22 cellular contexts compared by ENCODE assay signal in genomic region chr7:11450246-11450645, GRCh38.
DNase-seq lines count a peak whose midpoint lies in the region; ATAC-seq, FAIRE-seq and TF ChIP-seq lines count a peak whose summit lies in the region.
"Had no signal": no experiment of that assay in that cellular context is flagged by ENCODE, and none has a peak within 500 bp of the region (broad histone marks: within the 10 kb centered on the region; RNA-seq: fewer than 3 reads in every experiment).

No MANE protein-coding gene starts in this region.

- no peak overlapping the region for H3K27ac ChIP-seq in pancreas
- H3K27ac ChIP-seq in adrenal gland: no peak overlapping the region
- H3K27ac ChIP-seq: BLaER1 treated with 17β-estradiol and CSF1 and Interleukin-3, amounts not matched to agents 10 nM and 100 nM had no signal

- no peaks in the 10 kb centered on the region for H3K27me3 ChIP-seq in bronchial epithelial cell (ENCODE audit: control insufficient read depth, insufficient read depth, low read length)
- H3K27me3 ChIP-seq in pancreas: no peaks in the 10 kb centered on the region
- H3K27me3 ChIP-seq in adrenal gland: no peaks in the 10 kb centered on the region
- H3K27me3 ChIP-seq: BLaER1 treated with 17β-estradiol and CSF1 and Interleukin-3, amounts not matched to agents 10 nM and 100 nM had no signal

- H3K9me3 ChIP-seq in pancreas (no peaks in the 10 kb centered on the region), adrenal gland (replicated peaks in 1 of 3) (no peaks in the 10 kb centered on the region)
- H3K9me3 ChIP-seq: BLaER1 treated with 17β-estradiol and CSF1 and Interleukin-3, amounts not matched to agents 10 nM and 100 nM had no signal

- FAIRE-seq in H54 (lab: Jason Lieb, UNC) (peak; percentile 70), bronchial epithelial cell (lab: Jason Lieb, UNC) (no peak), pancreas (lab: Jason Lieb, UNC) (peak; percentile 23)
- FAIRE-seq: K562 had no signal

- peak; percentile 39 to 81 (median 66) for ATAC-seq in pancreas
- ATAC-seq: CD8-positive, alpha-beta T cell; K562 had no signal

- DNase-seq in H54 (ENCODE audit: insufficient read length, low spot score) (no peak), bronchial epithelial cell (ENCODE audit: low read depth) (peak; percentile 17), fibroblast of villous mesenchyme (ENCODE audit: low read depth) (peak; percentile 28), pancreas (no peak), mesothelial cell of epicardium (ENCODE audit: low spot score in 2 of 2, unreplicated experiment in 2 of 2) (no peak), adrenal gland (no peak)
- DNase-seq in T-helper 2 cell treated with Interferon-gamma antibody and Interleukin-4, amounts not matched to agents 5 μg/mL and 100 μg/mL, for 36 hours (ENCODE audit: low spot score): no peak
- DNase-seq: Calu3; CD8-positive, alpha-beta T cell; DMS79 treated with DMSO at 0.1 percent for 48 hours; H7; HFFc6; MV-4-11; NCI-H187; NCI-H2107; NCI-H2227 treated with DMSO at 0.1 percent for 48 hours; NCI-H510A treated with DMSO at 0.1 percent for 48 hours; NCI-H774; RPMI8226; SHP77 treated with DMSO at 0.1 percent for 48 hours had no signal

- H3K27ac Mint-ChIP-seq in mesothelial cell of epicardium: no peak overlapping the region
- no peak overlapping the region for H3K27ac Mint-ChIP-seq in T-helper 2 cell treated with Interferon-gamma antibody and Interleukin-4, amounts not matched to agents 5 μg/mL and 100 μg/mL, for 36 hours
- H3K27ac Mint-ChIP-seq: CD8-positive, alpha-beta T cell; HFFc6 had no signal

- intact Hi-C loops in pancreas (cut with DNase I): no loop called here
- intact Hi-C loops in adrenal gland (cut with DNase I): no loop called here

- peaks cover 0 to 13% (median 0%) of the 10 kb centered on the region in 3 donors for H3K4me1 ChIP-seq in pancreas
- no peaks in the 10 kb centered on the region for H3K4me1 ChIP-seq in adrenal gland (replicated peaks in 1 of 2)
- H3K4me1 ChIP-seq: BLaER1 treated with 17β-estradiol and CSF1 and Interleukin-3, amounts not matched to agents 10 nM and 100 nM had no signal

- WGBS in pancreas, 2 donors: 28 to 30% methylated on average over 1 of the region's 1 CpG
- 72 to 81% (median 73%) methylated on average over 1 of the region's 1 CpG for WGBS in adrenal gland, 4 donors

- TF ChIP-seq CTCF in bronchial epithelial cell (IDR thresholded peaks at IDR 0.05; ENCODE audit: insufficient read depth, low read length, severe bottlenecking) (no peak), fibroblast of villous mesenchyme (IDR thresholded peaks at IDR 0.05; ENCODE audit: insufficient read depth, low read depth, low read length) (no peak), pancreas (IDR thresholded peaks at IDR 0.05) (no peak), mesothelial cell of epicardium (IDR thresholded peaks at IDR 0.05; ENCODE audit: unreplicated experiment) (no peak), adrenal gland (IDR thresholded peaks at IDR 0.05) (no peak)

- H3K4me3 ChIP-seq in bronchial epithelial cell (ENCODE audit: low read depth, low read length) (no peak overlapping the region), fibroblast of villous mesenchyme (ENCODE audit: low read depth, low read length) (no peak overlapping the region), pancreas (no peak overlapping the region), adrenal gland (no peak overlapping the region)
- H3K4me3 ChIP-seq: BLaER1 treated with 17β-estradiol and CSF1 and Interleukin-3, amounts not matched to agents 10 nM and 100 nM; K562 had no signal

- no peaks in the 10 kb centered on the region for H3K9me3 Mint-ChIP-seq in mesothelial cell of epicardium
- no peaks in the 10 kb centered on the region for H3K9me3 Mint-ChIP-seq in T-helper 2 cell treated with Interferon-gamma antibody and Interleukin-4, amounts not matched to agents 5 μg/mL and 100 μg/mL, for 36 hours
- H3K9me3 Mint-ChIP-seq: CD8-positive, alpha-beta T cell had no signal

- TF ChIP-seq POLR2A in H54 (IDR thresholded peaks at IDR 0.05; ENCODE audit: low read depth, low read length) (no peak), adrenal gland (IDR thresholded peaks at IDR 0.05) (no peak)

- H3K4me3 Mint-ChIP-seq in mesothelial cell of epicardium: no peak overlapping the region
- H3K4me3 Mint-ChIP-seq in T-helper 2 cell treated with Interferon-gamma antibody and Interleukin-4, amounts not matched to agents 5 μg/mL and 100 μg/mL, for 36 hours: no peak overlapping the region
- H3K4me3 Mint-ChIP-seq: CD8-positive, alpha-beta T cell; HFFc6 had no signal

- no peaks in the 10 kb centered on the region for H3K36me3 ChIP-seq in bronchial epithelial cell (ENCODE audit: control insufficient read depth, insufficient read depth, low read length)
- no peaks in the 10 kb centered on the region for H3K36me3 ChIP-seq in pancreas
- no peaks in the 10 kb centered on the region for H3K36me3 ChIP-seq in adrenal gland (replicated peaks in 1 of 2)
- H3K36me3 ChIP-seq: BLaER1 treated with 17β-estradiol and CSF1 and Interleukin-3, amounts not matched to agents 10 nM and 100 nM had no signal

- H3K36me3 Mint-ChIP-seq in mesothelial cell of epicardium: peaks cover 6% of the 10 kb centered on the region
- H3K36me3 Mint-ChIP-seq in T-helper 2 cell treated with Interferon-gamma antibody and Interleukin-4, amounts not matched to agents 5 μg/mL and 100 μg/mL, for 36 hours (ENCODE audit: low read depth): no peaks in the 10 kb centered on the region
- H3K36me3 Mint-ChIP-seq: CD8-positive, alpha-beta T cell had no signal

- no peaks in the 10 kb centered on the region for H3K4me1 Mint-ChIP-seq in mesothelial cell of epicardium
- no peaks in the 10 kb centered on the region for H3K4me1 Mint-ChIP-seq in T-helper 2 cell treated with Interferon-gamma antibody and Interleukin-4, amounts not matched to agents 5 μg/mL and 100 μg/mL, for 36 hours (ENCODE audit: low read depth)

- no peaks in the 10 kb centered on the region for H3K27me3 Mint-ChIP-seq in mesothelial cell of epicardium (ENCODE audit: low read depth)
- H3K27me3 Mint-ChIP-seq in T-helper 2 cell treated with Interferon-gamma antibody and Interleukin-4, amounts not matched to agents 5 μg/mL and 100 μg/mL, for 36 hours (ENCODE audit: low read depth): no peaks in the 10 kb centered on the region

Comparison
In these comparisons a context has a peak if more than half of its experiments do, and no peak if none do; other contexts are left out.
1. DNase-seq: peak in bronchial epithelial cell (single experiment) and fibroblast of villous mesenchyme (single experiment); none in H54 (single experiment), pancreas (0 of 6), mesothelial cell of epicardium (0 of 2), adrenal gland (0 of 7) and T-helper 2 cell treated with Interferon-gamma antibody and Interleukin-4, amounts not matched to agents 5 μg/mL and 100 μg/mL, for 36 hours (single experiment).